ENCODE assay signal across 8 cellular contexts in the genomic region with DNA sequence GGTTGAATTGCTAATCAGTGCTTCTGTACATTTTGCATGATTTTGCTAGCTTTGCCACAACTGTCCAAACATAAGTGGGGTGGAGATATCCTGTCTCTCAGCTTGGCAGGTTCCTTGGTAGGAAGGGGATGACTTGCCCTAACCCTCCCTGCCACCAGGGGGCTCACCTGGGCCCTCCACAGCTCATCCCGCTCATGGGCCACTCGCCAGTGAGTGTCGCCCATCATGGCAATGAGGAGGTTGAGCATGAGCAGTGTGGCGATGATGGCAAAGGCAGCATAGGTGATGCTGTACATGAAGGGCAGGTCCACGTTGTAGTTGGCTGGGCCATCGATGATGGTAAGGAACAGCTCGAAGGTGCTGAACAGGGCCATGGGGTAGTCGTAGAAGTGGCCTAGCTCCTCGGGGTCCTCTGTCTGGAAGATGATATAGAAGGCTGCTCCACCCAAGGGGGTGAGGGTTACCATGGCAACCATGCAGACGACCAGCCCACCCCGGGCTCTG. TPM values are rescaled to one million over a fixed set of nuclear protein-coding genes. Genes with fewer than 3 reads are reported as not detected.
DNase-seq lines count a peak whose midpoint lies in the region; ATAC-seq and TF ChIP-seq lines count a peak whose summit lies in the region.

No MANE protein-coding gene starts in this region.

- H2AK5ac ChIP-seq in neuronal stem cell (ENCODE audit: low read depth, low read length) = no peak overlapping the region
- no peak overlapping the region for H2AK5ac ChIP-seq in mesenchymal stem cell (ENCODE audit: low read length, severe bottlenecking)

- H3K9me3 ChIP-seq in neuronal stem cell (replicated peaks in 1 of 2; ENCODE audit: control insufficient read depth in 2 of 2, insufficient read depth in 1 of 2, low read depth in 1 of 2, low read length in 2 of 2) (peaks cover 0 to 9% of the 10 kb centered on the region in 2 donors), mesenchymal stem cell (ENCODE audit: control insufficient read depth, low read length) (no peaks in the 10 kb centered on the region)

- H3K27me3 ChIP-seq in neuronal stem cell (ENCODE audit: control insufficient read depth in 3 of 3, insufficient read depth in 3 of 3, low read depth in 1 of 3, low read length in 3 of 3) = no peaks in the 10 kb centered on the region
- peaks cover 0 to 27% of the 10 kb centered on the region in 2 experiments for H3K27me3 ChIP-seq in mesenchymal stem cell (ENCODE audit: control insufficient read depth in 1 of 2, insufficient read depth in 1 of 2, low read length in 2 of 2)

- H2BK12ac ChIP-seq in neuronal stem cell (ENCODE audit: low read length) = no peak overlapping the region
- no peak overlapping the region for H2BK12ac ChIP-seq in mesenchymal stem cell (ENCODE audit: low read length in 2 of 2)

- no peak overlapping the region for H2BK15ac ChIP-seq in neuronal stem cell (ENCODE audit: low read length)
- H2BK15ac ChIP-seq in mesenchymal stem cell (ENCODE audit: low read depth, poor library complexity, severe bottlenecking) = no peak overlapping the region

- no peak for ATAC-seq in sciatic nerve

- intact Hi-C loops in sciatic nerve (cut with DNase I) = no loop called here

- in situ Hi-C loops in astrocyte of the spinal cord (cut with HindIII; ENCODE audit: low sequenced_read_pairs) = no loop called here

- H2BK5ac ChIP-seq in neuronal stem cell (ENCODE audit: low read length) = no peak overlapping the region
- H2BK5ac ChIP-seq in mesenchymal stem cell (ENCODE audit: low read depth, low read length, poor library complexity, severe bottlenecking) = no peak overlapping the region

- DNase-seq in EH (ENCODE audit: low read depth) (peak; percentile 8), GM20000 (ENCODE audit: low spot score) (peak; percentile 60), LNCaP clone FGC (ENCODE audit: low read depth) (no peak), astrocyte of the spinal cord (ENCODE audit: low read depth, low spot score) (no peak), neuronal stem cell (ENCODE audit: low spot score) (no peak), NCI-H1436 treated with DMSO at 0.1 percent for 48 hours (lab: John Stamatoyannopoulos, UW) (no peak), mesenchymal stem cell (no peak), sciatic nerve (ENCODE audit: low spot score) (no peak)

- H3K79me1 ChIP-seq in neuronal stem cell (ENCODE audit: low read depth, low read length) (no peaks in the 10 kb centered on the region), mesenchymal stem cell (replicated peaks; ENCODE audit: low read length, poor library complexity, severe bottlenecking) (no peaks in the 10 kb centered on the region)

- H3K4me1 ChIP-seq in neuronal stem cell (ENCODE audit: control insufficient read depth in 2 of 2, insufficient read depth in 1 of 2, low read depth in 1 of 2, low read length in 2 of 2) (peaks cover 0 to 1% of the 10 kb centered on the region in 2 donors), mesenchymal stem cell (ENCODE audit: control insufficient read depth, insufficient read depth, low read depth, low read length) (peaks cover 2% of the 10 kb centered on the region)

- H3K4ac ChIP-seq in neuronal stem cell (ENCODE audit: low read length) = no peak overlapping the region
- H3K4ac ChIP-seq in mesenchymal stem cell (ENCODE audit: low read depth in 1 of 2, low read length in 2 of 2) = no peak overlapping the region

- no peak overlapping the region for H3K4me3 ChIP-seq in LNCaP clone FGC (ENCODE audit: low read depth, low read length)
- no peak overlapping the region for H3K4me3 ChIP-seq in astrocyte of the spinal cord (ENCODE audit: low read depth, low read length)
- peak overlapping the region in 1 of 2 donors; percentile 38 for H3K4me3 ChIP-seq in neuronal stem cell (ENCODE audit: low read length in 2 of 2)
- no peak overlapping the region for H3K4me3 ChIP-seq in mesenchymal stem cell (ENCODE audit: insufficient read depth in 1 of 2, low read depth in 1 of 2, low read length in 2 of 2)

- H3K18ac ChIP-seq in neuronal stem cell (ENCODE audit: low read length) (peak overlapping the region; percentile 74), mesenchymal stem cell (ENCODE audit: low read depth in 1 of 2, low read length in 2 of 2) (no peak overlapping the region)

- no peak overlapping the region for H2AFZ ChIP-seq in neuronal stem cell (ENCODE audit: low read length)
- H2AFZ ChIP-seq in mesenchymal stem cell (ENCODE audit: low read depth, low read length) = no peak overlapping the region

- H3K4me2 ChIP-seq in neuronal stem cell (ENCODE audit: insufficient read depth, low read length, poor library complexity, severe bottlenecking) (no peak overlapping the region), mesenchymal stem cell (ENCODE audit: low read length, poor library complexity, severe bottlenecking) (no peak overlapping the region)

- H4K91ac ChIP-seq in neuronal stem cell (ENCODE audit: low read depth, low read length, poor library complexity) = no peak overlapping the region
- H4K91ac ChIP-seq in mesenchymal stem cell (ENCODE audit: low read length) = no peak overlapping the region

- no CpG with 5 or more reads among the region's 11 CpGs for WGBS in neuronal stem cell (ENCODE audit: extremely low coverage in 2 of 2, insufficient read length in 2 of 2, insufficient replicate concordance in 1 of 2), 2 donors
- WGBS in mesenchymal stem cell = 63% methylated on average over 11 of the region's 11 CpGs

- H3K23ac ChIP-seq in neuronal stem cell (ENCODE audit: low read depth, low read length, poor library complexity) (peak overlapping the region; percentile 95), mesenchymal stem cell (ENCODE audit: low read length in 2 of 2) (no peak overlapping the region)

- H3K27ac ChIP-seq in neuronal stem cell (replicated peaks; ENCODE audit: low read length) = no peak overlapping the region
- no peak overlapping the region for H3K27ac ChIP-seq in mesenchymal stem cell (ENCODE audit: low read length, poor library complexity, severe bottlenecking)

- no peak overlapping the region for H3K14ac ChIP-seq in neuronal stem cell (ENCODE audit: low read length)
- no peak overlapping the region for H3K14ac ChIP-seq in mesenchymal stem cell (ENCODE audit: low read length in 2 of 2)

- H4K8ac ChIP-seq in neuronal stem cell (ENCODE audit: low read depth, low read length) (no peak overlapping the region), mesenchymal stem cell (ENCODE audit: low read length) (no peak overlapping the region)

- peak; percentile 59 for TF ChIP-seq CTCF in GM20000 (IDR thresholded peaks at IDR 0.05; ENCODE audit: extremely low read depth, missing control alignments)
- peak; percentile 66 for TF ChIP-seq CTCF in LNCaP clone FGC (IDR thresholded peaks at IDR 0.05; ENCODE audit: control insufficient read depth, extremely low read depth, insufficient read depth)
- peak; percentile 43 for TF ChIP-seq CTCF in astrocyte of the spinal cord (IDR thresholded peaks at IDR 0.05; ENCODE audit: low read depth, low read length)

- peak overlapping the region; percentile 63 for H3K9ac ChIP-seq in neuronal stem cell (ENCODE audit: low read depth, low read length, poor library complexity)
- H3K9ac ChIP-seq in mesenchymal stem cell (ENCODE audit: low read length) = no peak overlapping the region

- no peak overlapping the region for H2BK120ac ChIP-seq in neuronal stem cell (ENCODE audit: low read depth, low read length)
- no peak overlapping the region for H2BK120ac ChIP-seq in mesenchymal stem cell (ENCODE audit: low read depth, low read length)

- no peaks in the 10 kb centered on the region for H3K36me3 ChIP-seq in neuronal stem cell (replicated peaks in 1 of 2; ENCODE audit: control insufficient read depth in 2 of 2, insufficient read depth in 2 of 2, low read length in 2 of 2)
- no peaks in the 10 kb centered on the region for H3K36me3 ChIP-seq in mesenchymal stem cell (ENCODE audit: control insufficient read depth in 1 of 2, insufficient read depth in 2 of 2, low read depth in 1 of 2, low read length in 2 of 2)

RNA-seq across cellular contexts. Expression of a gene that starts 12.2 kb away (rescaled TPM):
- polyA plus RNA-seq in neuronal stem cell (2013, experiment 1 of 2) = 0.04 TPM
- 0.06 TPM for polyA plus RNA-seq in neuronal stem cell (2013, experiment 2 of 2)
- polyA plus RNA-seq in mesenchymal stem cell (2013, experiment 1 of 2) = not detected
- polyA plus RNA-seq in mesenchymal stem cell (2013, experiment 2 of 2) = not detected
- total RNA-seq in sciatic nerve = 0.40 TPM

RNA-seq across cellular contexts. Expression of a gene that starts 18.5 kb away (rescaled TPM):
- polyA plus RNA-seq in neuronal stem cell (2013, experiment 1 of 2) = 9.7 TPM
- polyA plus RNA-seq in neuronal stem cell (2013, experiment 2 of 2) = 8.5 TPM
- 0.33 TPM for polyA plus RNA-seq in mesenchymal stem cell (2013, experiment 1 of 2)
- polyA plus RNA-seq in mesenchymal stem cell (2013, experiment 2 of 2) = 0.67 TPM
- total RNA-seq in sciatic nerve = 15.7 TPM

Comparison
In these comparisons a context has a peak if more than half of its experiments do, and no peak if none do; other contexts are left out.
1. DNase-seq: peak in EH (single experiment) and GM20000 (single experiment); none in LNCaP clone FGC (single experiment), astrocyte of the spinal cord (single experiment), neuronal stem cell (single experiment), NCI-H1436 treated with DMSO at 0.1 percent for 48 hours (single experiment), mesenchymal stem cell (single experiment) and sciatic nerve (single experiment).
2. Peak in every context shown above with its lines, with median percentiles within 50 percentile points of each other: CTCF ChIP-seq.